Comparison of ENCODE assay signal across 8 cellular contexts in the genomic region with DNA sequence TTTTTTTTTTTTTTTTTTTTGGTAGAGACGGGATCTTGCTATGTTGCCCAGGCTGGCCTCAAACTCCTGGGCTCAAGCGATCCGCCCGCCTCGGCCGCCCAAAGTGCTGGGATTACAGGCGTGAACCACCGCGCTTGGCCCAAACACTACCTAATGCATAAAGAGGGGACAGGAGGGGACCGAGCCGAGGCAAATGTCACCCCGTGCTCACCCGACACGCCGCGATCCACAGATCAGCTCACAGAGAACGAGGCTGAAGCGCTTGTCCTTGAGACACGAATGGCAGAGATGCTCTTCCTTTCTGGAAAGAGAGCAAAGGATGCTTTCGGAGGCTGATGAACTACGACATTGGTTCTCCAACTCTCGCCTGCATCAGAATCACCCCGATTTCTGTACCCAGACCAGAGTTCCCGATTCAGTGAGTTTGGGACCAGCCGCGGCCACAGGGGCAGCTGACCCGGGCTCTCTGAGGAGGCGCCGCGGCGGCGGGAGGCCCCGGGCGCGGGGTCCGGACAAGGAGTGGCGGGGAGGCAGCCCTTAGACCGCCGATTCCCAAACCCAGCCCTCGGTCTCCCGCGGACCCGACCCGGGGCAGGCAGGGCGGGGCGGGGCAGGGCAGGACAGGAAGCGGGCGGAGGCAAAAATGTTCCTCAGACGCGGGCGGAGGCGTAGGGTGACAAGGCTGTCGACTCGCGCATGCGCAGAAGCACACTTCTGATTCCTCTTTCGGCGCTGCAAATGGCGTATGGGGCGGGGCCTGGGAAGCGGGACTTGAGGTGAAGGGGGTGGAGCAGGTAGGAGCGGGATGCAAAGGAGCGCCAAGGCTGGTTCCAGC. TPM values are rescaled to one million over a fixed set of nuclear protein-coding genes. Genes with fewer than 3 reads are reported as not detected.
DNase-seq lines count a peak whose midpoint lies in the region; ATAC-seq, FAIRE-seq and TF ChIP-seq lines count a peak whose summit lies in the region.

A gene (minus strand): TSS at position 700 of the 835 bp plus-strand sequence. CDS start 4,719 bp downstream, outside the sequence.

- peaks cover 4% of the 10 kb centered on the region for H3K9me3 Mint-ChIP-seq in progenitor cell of endocrine pancreas (ENCODE audit: low read depth)

- peak within 1 kb of the TSS; percentile 99 for H3K27ac ChIP-seq in left ventricle myocardium inferior (replicated peaks)
- H3K27ac ChIP-seq in upper lobe of right lung = peak within 1 kb of the TSS; percentile 97

- H3K4me3 ChIP-seq in left ventricle myocardium inferior = peak within 1 kb of the TSS; percentile 94
- H3K4me3 ChIP-seq in upper lobe of right lung = peak within 1 kb of the TSS; percentile 85

- H3K27ac Mint-ChIP-seq in progenitor cell of endocrine pancreas = peak within 1 kb of the TSS; percentile 98

- intact Hi-C loops in left ventricle myocardium inferior (cut with micrococcal nuclease) = no loop called here
- intact Hi-C loops in upper lobe of right lung (cut with DNase I) = no loop called here

- peaks cover 4% of the 10 kb centered on the region for H3K9me3 ChIP-seq in left ventricle myocardium inferior (replicated peaks)
- peaks cover 5% of the 10 kb centered on the region for H3K9me3 ChIP-seq in upper lobe of right lung

- ATAC-seq in HG02798 (IDR thresholded peaks at IDR 0.05; ENCODE audit: poor library complexity, unreplicated experiment) = peak; percentile 95
- ATAC-seq in upper lobe of right lung = peak; percentile 97

- FAIRE-seq in GM12891 (lab: Jason Lieb, UNC) = peak; percentile 99

- no peak for TF ChIP-seq POLR2A in GM12891 (IDR thresholded peaks at IDR 0.05; ENCODE audit: low read depth, low read length)

- H3K27me3 ChIP-seq in left ventricle myocardium inferior (ENCODE audit: low read depth) (no peaks in the 10 kb centered on the region), upper lobe of right lung (no peaks in the 10 kb centered on the region)

- peaks cover 20% of the 10 kb centered on the region for H3K36me3 ChIP-seq in left ventricle myocardium inferior
- peaks cover 5% of the 10 kb centered on the region for H3K36me3 ChIP-seq in upper lobe of right lung

- H3K36me3 Mint-ChIP-seq in progenitor cell of endocrine pancreas (ENCODE audit: insufficient read depth) = peaks cover 11% of the 10 kb centered on the region

- H3K4me3 Mint-ChIP-seq in progenitor cell of endocrine pancreas (ENCODE audit: low read depth) = peak within 1 kb of the TSS; percentile 96

- H3K4me1 ChIP-seq in left ventricle myocardium inferior (peaks cover 30% of the 10 kb centered on the region), upper lobe of right lung (peaks cover 13% of the 10 kb centered on the region)

- TF ChIP-seq CTCF in left ventricle myocardium inferior (IDR thresholded peaks at IDR 0.05; ENCODE audit: borderline replicate concordance) (no peak), progenitor cell of endocrine pancreas (IDR thresholded peaks at IDR 0.05; ENCODE audit: unreplicated experiment) (no peak), upper lobe of right lung (IDR thresholded peaks at IDR 0.05) (no peak)

- peak; percentile 91 for DNase-seq in GM12891 (ENCODE audit: insufficient read length, low spot score)
- DNase-seq in NCI-H1417 treated with DMSO at 0.1 percent for 48 hours (lab: John Stamatoyannopoulos, UW) = peak; percentile 98
- DNase-seq in T follicular helper cell (ENCODE audit: low read depth) = peak; percentile 96
- peak; percentile 94 for DNase-seq in amniotic epithelial cell (ENCODE audit: low read depth)
- peak; percentile 99 for DNase-seq in left ventricle myocardium inferior
- DNase-seq in progenitor cell of endocrine pancreas (ENCODE audit: low spot score, unreplicated experiment) = peak; percentile 95
- peak; percentile 99 for DNase-seq in upper lobe of right lung

- peaks cover 7% of the 10 kb centered on the region for H3K4me1 Mint-ChIP-seq in progenitor cell of endocrine pancreas (ENCODE audit: low read depth)

- no peaks in the 10 kb centered on the region for H3K27me3 Mint-ChIP-seq in progenitor cell of endocrine pancreas

TF ChIP-seq in GM12891, 5 proteins besides CTCF, POLR2A, EP300 and RAD21:
- peak; percentile 17; the same call in 1 of the 2 replicates for TF ChIP-seq SPI1 (IDR thresholded peaks at IDR 0.05; ENCODE audit: low read depth, low read length)
- no peak for TF ChIP-seq POU2F2 (IDR thresholded peaks at IDR 0.05; ENCODE audit: low read depth, low read length)

RNA-seq across cellular contexts. Expression of the gene that starts here (rescaled TPM):
- polyA plus RNA-seq in GM12891 (2012; ENCODE audit: low read depth, missing spikeins) = 0.98 TPM
- total RNA-seq in left ventricle myocardium inferior = 3.9 TPM
- total RNA-seq in progenitor cell of endocrine pancreas = 6.6 and 8.0 TPM in 2 replicates
- 5.3 TPM for total RNA-seq in upper lobe of right lung

Comparison
In these comparisons a context has a peak if more than half of its experiments do, and no peak if none do; other contexts are left out.
1. Peak in every context shown above with its lines: DNase-seq, ATAC-seq, H3K4me3 ChIP-seq and H3K27ac ChIP-seq.